ENCODE assay signal across 18 cellular contexts in the genomic region with DNA sequence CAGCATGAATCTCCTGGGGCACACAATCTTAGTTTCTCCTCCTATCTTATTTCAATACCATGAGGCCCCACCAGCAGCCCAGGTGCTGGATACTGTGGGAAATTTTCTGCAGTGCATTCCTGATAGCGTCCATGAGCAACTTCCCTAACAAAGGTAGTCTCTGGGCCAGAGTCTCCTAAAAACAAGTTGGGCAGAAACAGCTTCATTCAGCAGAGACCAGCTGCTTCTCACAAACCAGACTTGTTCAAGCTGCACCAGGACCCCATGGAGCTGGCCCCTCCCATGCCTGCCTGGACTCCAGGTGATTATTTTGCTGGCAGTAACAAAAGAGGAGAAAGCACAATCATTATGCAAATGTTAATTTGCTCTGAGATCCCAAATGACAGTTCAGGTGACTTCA. TPM values are rescaled to one million over a fixed set of nuclear protein-coding genes. Genes with fewer than 3 reads are reported as not detected.
"Had no signal": no experiment of that assay in that cellular context is flagged by ENCODE, and none has a peak within 500 bp of the region (broad histone marks: within the 10 kb centered on the region; RNA-seq: fewer than 3 reads in every experiment).

No MANE protein-coding gene starts in this region.

- H3K4me3 Mint-ChIP-seq: activated B cell treated with CpG ODN at 0.5 μM for 24 hours; activated CD4-positive, alpha-beta T cell treated with anti-CD3 and anti-CD28 coated beads, Interleukin-2, amount 10 ng/mL, durations not matched to agents 7 days and 5 days; neural crest cell; stimulated activated naive CD8-positive, alpha-beta T cell treated with anti-CD3 and anti-CD28 coated beads, Interleukin-15, Interleukin-2, amounts not matched to agents 100 ng/mL and 50 ng/mL, for 24 hours had no signal

- H3K4me3 ChIP-seq: adrenal gland, body of pancreas, coronary artery, gastroesophageal sphincter, ovary, testis, uterus had no signal

- H3K4me1 ChIP-seq: adrenal gland, gastroesophageal sphincter, uterus had no signal

- DNase-seq: activated B cell treated with CpG ODN at 0.5 μM for 24 hours; activated CD4-positive, alpha-beta T cell treated with anti-CD3 and anti-CD28 coated beads, Interleukin-2, amount 10 ng/mL, durations not matched to agents 7 days and 5 days; activated naive CD4-positive, alpha-beta T cell treated with anti-CD3 and anti-CD28 coated beads, Interleukin-2, amount 50 U/mL, for 16 hours; adrenal gland; body of pancreas; central memory CD4-positive, alpha-beta T cell; effector memory CD4-positive, alpha-beta T cell; ovary; stimulated activated CD4-positive, alpha-beta T cell treated with anti-CD3 and anti-CD28 coated beads, Interleukin-4, amount 100 ng/mL, for 1 hour; stimulated activated CD8-positive, alpha-beta memory T cell treated with anti-CD3 and anti-CD28 coated beads, Interleukin-4, amount 100 ng/mL, for 48 hours; testis; uterus had no signal

- H3K36me3 ChIP-seq: adrenal gland, gastroesophageal sphincter, ovary, uterus had no signal

- H3K9me3 ChIP-seq: adrenal gland, body of pancreas, gastroesophageal sphincter, ovary, testis, uterus had no signal

- H3K9me3 Mint-ChIP-seq: activated B cell treated with CpG ODN at 0.5 μM for 24 hours; activated CD4-positive, alpha-beta T cell treated with anti-CD3 and anti-CD28 coated beads, Interleukin-2, amount 10 ng/mL, durations not matched to agents 7 days and 5 days; activated T-helper 2 cell treated with anti-CD3 and anti-CD28 coated beads, Interferon-gamma antibody, Interleukin-2, Interleukin-4, amounts not matched to agents 10 μg/mL and 5 μg/mL and 100 μg/mL, durations not matched to agents 14 hours and 24 hours and 36 hours; neural crest cell; stimulated activated naive CD8-positive, alpha-beta T cell treated with anti-CD3 and anti-CD28 coated beads, Interleukin-15, Interleukin-2, amounts not matched to agents 100 ng/mL and 50 ng/mL, for 24 hours had no signal

- H3K27me3 ChIP-seq: body of pancreas, ovary, testis, uterus had no signal

- H3K27ac Mint-ChIP-seq: activated B cell treated with CpG ODN at 0.5 μM for 24 hours; activated CD4-positive, alpha-beta T cell treated with anti-CD3 and anti-CD28 coated beads, Interleukin-2, amount 10 ng/mL, durations not matched to agents 7 days and 5 days; activated T-helper 2 cell treated with anti-CD3 and anti-CD28 coated beads, Interferon-gamma antibody, Interleukin-2, Interleukin-4, amounts not matched to agents 10 μg/mL and 5 μg/mL and 100 μg/mL, durations not matched to agents 14 hours and 24 hours and 36 hours; stimulated activated naive CD8-positive, alpha-beta T cell treated with anti-CD3 and anti-CD28 coated beads, Interleukin-15, Interleukin-2, amounts not matched to agents 100 ng/mL and 50 ng/mL, for 24 hours had no signal

- H3K4me1 Mint-ChIP-seq: activated B cell treated with CpG ODN at 0.5 μM for 24 hours; activated CD4-positive, alpha-beta T cell treated with anti-CD3 and anti-CD28 coated beads, Interleukin-2, amount 10 ng/mL, durations not matched to agents 7 days and 5 days; neural crest cell had no signal

RNA-seq across cellular contexts. Expression of a gene that starts 31.4 kb away (rescaled TPM):
- total RNA-seq: activated CD8-positive, alpha-beta memory T cell treated with anti-CD3 and anti-CD28 coated beads for 36 hours; activated T-helper 2 cell treated with anti-CD3 and anti-CD28 coated beads, Interferon-gamma antibody, Interleukin-2, Interleukin-4, amounts not matched to agents 10 μg/mL and 5 μg/mL and 100 μg/mL, durations not matched to agents 14 hours and 24 hours and 36 hours had no signal
